Comparison of ENCODE assay signal across 8 cellular contexts in the genomic region with DNA sequence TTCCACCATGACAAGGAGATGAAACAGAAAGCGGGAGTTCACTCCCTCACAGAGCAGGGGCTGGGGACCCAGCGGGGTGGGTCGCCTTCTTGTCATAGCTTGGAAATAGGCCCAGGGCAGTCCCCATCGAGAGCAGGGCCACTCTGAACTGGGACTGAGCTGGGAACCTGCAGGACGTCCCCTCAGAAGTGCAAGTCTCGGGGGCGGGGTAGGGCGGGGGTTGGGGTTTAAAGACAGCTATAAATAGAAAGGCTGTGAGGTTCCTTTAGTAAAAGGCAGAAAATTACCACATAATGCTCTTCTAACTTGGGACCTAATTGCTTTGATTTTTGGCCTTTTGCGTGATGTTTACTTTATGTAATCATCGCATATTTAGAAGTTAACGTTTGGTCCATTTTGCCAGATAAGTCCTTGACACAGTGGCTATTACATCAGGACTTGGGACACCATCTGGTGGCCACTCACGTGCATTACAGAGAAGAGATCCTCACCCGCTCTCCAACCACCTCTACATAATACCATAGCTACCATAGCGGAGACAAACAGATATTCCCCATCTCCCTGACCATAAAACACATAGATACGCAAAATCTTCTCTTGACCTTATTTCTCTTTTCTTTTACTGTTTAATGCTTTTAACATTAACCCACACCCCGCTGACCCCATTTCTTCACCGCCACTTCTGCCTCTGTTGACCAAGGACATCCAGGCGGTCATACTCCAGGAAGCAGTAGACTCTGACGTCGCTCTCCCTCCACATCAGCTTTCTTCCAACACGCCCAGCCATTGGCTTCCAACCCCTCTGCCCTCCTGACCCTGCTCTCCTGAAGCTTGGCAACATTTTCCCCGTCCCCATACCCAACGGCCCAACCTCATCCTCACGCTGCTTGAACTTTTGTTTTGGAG. TPM values are rescaled to one million over a fixed set of nuclear protein-coding genes. Genes with fewer than 3 reads are reported as not detected.
A peak's percentile ranks its signal among the peaks of the same experiment; 100 is the strongest.
DNase-seq lines count a peak whose midpoint lies in the region; ATAC-seq, FAIRE-seq and TF ChIP-seq lines count a peak whose summit lies in the region.

No MANE protein-coding gene starts in this region.

- no peak overlapping the region for H4K91ac ChIP-seq in H1 (replicated peaks; ENCODE audit: insufficient read length, low read length)

- peak overlapping the region; percentile 1; the same call in 1 of the 2 replicates for H2BK12ac ChIP-seq in H1 (ENCODE audit: low read depth, low read length)

- H3K23ac ChIP-seq in H1 (ENCODE audit: insufficient read length), result no peak overlapping the region

- H3K56ac ChIP-seq in H1 (replicated peaks; ENCODE audit: insufficient read length, low read depth, low read length), result no peak overlapping the region

- H3K27me3 ChIP-seq in BLaER1 treated with 17β-estradiol and CSF1 and Interleukin-3, amounts not matched to agents 10 nM and 100 nM, result no peaks in the 10 kb centered on the region
- no peaks in the 10 kb centered on the region; a peak in 1 of 7 replicates for H3K27me3 ChIP-seq in H1 (replicated peaks in 1 of 4; ENCODE audit: control insufficient read depth in 3 of 4, extremely low read depth in 1 of 4, insufficient read depth in 3 of 4, low read length in 3 of 4)
- H3K27me3 ChIP-seq in lower lobe of right lung (ENCODE audit: low read depth), result peaks cover 3% of the 10 kb centered on the region
- peaks cover 0 to 11% (median 0%) of the 10 kb centered on the region in 3 donors for H3K27me3 ChIP-seq in stomach

- peak; percentile 83 to 85 for TF ChIP-seq RAD21 in H1 (IDR thresholded peaks at IDR 0.05 in 1 of 2, conservative IDR thresholded peaks at IDR 0.05 in 1 of 2; ENCODE audit: low read depth in 2 of 2, low read length in 2 of 2)

- peaks cover 33 to 68% (median 53%) of the 10 kb centered on the region in 10 experiments for H3K4me1 ChIP-seq in BLaER1 treated with 17β-estradiol and CSF1 and Interleukin-3, amounts not matched to agents 10 nM and 100 nM
- peaks cover 0 to 11% (median 8%) of the 10 kb centered on the region in 4 experiments; a peak in 4 of 7 replicates for H3K4me1 ChIP-seq in H1 (replicated peaks in 1 of 4; ENCODE audit: control insufficient read depth in 3 of 4, insufficient read depth in 4 of 4, low read length in 3 of 4)
- H3K4me1 ChIP-seq in lower lobe of right lung, result peaks cover 24% of the 10 kb centered on the region
- peaks cover 0 to 11% (median 7%) of the 10 kb centered on the region in 4 donors for H3K4me1 ChIP-seq in stomach

- no peak overlapping the region for H3K4ac ChIP-seq in H1 (replicated peaks; ENCODE audit: insufficient read length, low read depth, low read length)

- TF ChIP-seq POLR2A in H1 (IDR thresholded peaks at IDR 0.05; ENCODE audit: control extremely low read depth in 1 of 2, low read depth in 2 of 2, low read length in 2 of 2) (no peak), stomach (IDR thresholded peaks at IDR 0.05) (no peak)

- H2AFZ ChIP-seq in H1 (ENCODE audit: low read length), result peak overlapping the region; percentile 54

- ATAC-seq in lower lobe of right lung, result peak; percentile 81

- H3K4me3 ChIP-seq in BLaER1 treated with 17β-estradiol and CSF1 and Interleukin-3, amounts not matched to agents 10 nM and 100 nM, result no peak overlapping the region
- peak overlapping the region in 2 of 4 experiments; percentile 21 to 54; a peak in 3 of 8 replicates for H3K4me3 ChIP-seq in H1 (ENCODE audit: extremely low read depth in 1 of 4, insufficient read depth in 2 of 4, low read depth in 3 of 4, low read length in 4 of 4)
- no peak overlapping the region for H3K4me3 ChIP-seq in lower lobe of right lung
- H3K4me3 ChIP-seq in stomach, result no peak overlapping the region

- CTCF ChIA-PET in H1 (lab: Charles Lee; ENCODE audit: partially characterized antibody), result interaction anchor here (0.6 to 10.4 kb wide), 55 partner anchors 9 to 697 kb away, joined by 3 to 107 read pairs (median 4); a partner anchor contains a TSS

- TF ChIP-seq CTCF in GM20000 (IDR thresholded peaks at IDR 0.05; ENCODE audit: extremely low read depth, missing control alignments) (peak; percentile 70), H1 (IDR thresholded peaks at IDR 0.05; ENCODE audit: control extremely low read depth in 1 of 3, insufficient read depth in 1 of 3, low read depth in 1 of 3, low read length in 3 of 3) (peak; percentile 58 to 79 (median 76)), lower lobe of right lung (IDR thresholded peaks at IDR 0.05) (peak; percentile 73), stomach (IDR thresholded peaks at IDR 0.05) (peak in 5 of 7 experiments; percentile 58 to 84 (median 75))

- no peaks in the 10 kb centered on the region for H3K79me2 ChIP-seq in H1 (ENCODE audit: control insufficient read depth in 1 of 2, insufficient read depth in 2 of 2, low read length in 2 of 2)

- DNase-seq in GM20000 (ENCODE audit: low spot score), result peak; percentile 81
- DNase-seq in NCI-H2227 treated with DMSO at 0.1 percent for 48 hours (lab: John Stamatoyannopoulos, UW), result peak; percentile 14
- DNase-seq in activated CD4-positive, alpha-beta T cell treated with anti-CD3 and anti-CD28 coated beads for 48 hours, result peak; percentile 63
- peak in 1 of 2 experiments; percentile 74 for DNase-seq in H1 (ENCODE audit: low read depth in 1 of 2, low spot score in 2 of 2)
- DNase-seq in lower lobe of right lung, result no peak
- DNase-seq in stomach, result peak; percentile 70
- DNase-seq in DMS79 (lab: John Stamatoyannopoulos, UW), result no peak

- peaks cover 0 to 96% (median 59%) of the 10 kb centered on the region in 11 experiments; a peak in 14 of 22 replicates for H3K36me3 ChIP-seq in BLaER1 treated with 17β-estradiol and CSF1 and Interleukin-3, amounts not matched to agents 10 nM and 100 nM
- no peaks in the 10 kb centered on the region for H3K36me3 ChIP-seq in H1 (ENCODE audit: control insufficient read depth in 2 of 4, insufficient read depth in 4 of 4, low read length in 3 of 4)
- peaks cover 8% of the 10 kb centered on the region for H3K36me3 ChIP-seq in lower lobe of right lung
- peaks cover 0 to 11% (median under 1%) of the 10 kb centered on the region in 4 donors for H3K36me3 ChIP-seq in stomach

- H3K27ac ChIP-seq in BLaER1 treated with 17β-estradiol and CSF1 and Interleukin-3, amounts not matched to agents 10 nM and 100 nM, result peak overlapping the region in 3 of 11 experiments; percentile 13 to 53 (median 34); a peak in 1 of 22 replicates
- H3K27ac ChIP-seq in H1 (ENCODE audit: low read depth, low read length), result no peak overlapping the region
- H3K27ac ChIP-seq in lower lobe of right lung, result no peak overlapping the region
- no peak overlapping the region for H3K27ac ChIP-seq in stomach

- H3K18ac ChIP-seq in H1 (ENCODE audit: extremely low read depth, low read length), result no peak overlapping the region; the same call in 1 of the 2 replicates

- H3K14ac ChIP-seq in H1 (ENCODE audit: insufficient read length), result no peak overlapping the region

- H2BK120ac ChIP-seq in H1 (replicated peaks; ENCODE audit: low read depth, low read length), result no peak overlapping the region

- H3K79me1 ChIP-seq in H1 (ENCODE audit: low read depth, low read length), result no peaks in the 10 kb centered on the region

- FAIRE-seq in H1 (lab: Jason Lieb, UNC), result peak; percentile 94

- TF ChIP-seq EP300 in H1 (IDR thresholded peaks at IDR 0.05; ENCODE audit: borderline replicate concordance in 1 of 2, low read depth in 2 of 2, low read length in 2 of 2) (no peak), stomach (IDR thresholded peaks at IDR 0.05) (no peak)

- H4K5ac ChIP-seq in H1 (ENCODE audit: insufficient read length, low read depth, low read length), result no peak overlapping the region

- H4K8ac ChIP-seq in H1 (ENCODE audit: extremely low read depth, insufficient read depth, low read length), result no peak overlapping the region

- intact Hi-C loops in lower lobe of right lung (cut with DNase I), result no loop called here
- intact Hi-C loops in stomach (cut with DNase I; ENCODE audit: low total_unique reads), result no loop called here

- H3K4me2 ChIP-seq in BLaER1 treated with 17β-estradiol and CSF1 and Interleukin-3, amounts not matched to agents 10 nM and 100 nM, result peak overlapping the region in 6 of 11 experiments; percentile 12 to 42 (median 24); a peak in 10 of 22 replicates
- H3K4me2 ChIP-seq in H1 (ENCODE audit: insufficient read depth in 1 of 2, low read depth in 2 of 2, low read length in 2 of 2), result peak overlapping the region; percentile 70 to 71

- peaks cover 0 to 74% (median 10%) of the 10 kb centered on the region in 11 experiments; a peak in 10 of 22 replicates for H4K20me1 ChIP-seq in BLaER1 treated with 17β-estradiol and CSF1 and Interleukin-3, amounts not matched to agents 10 nM and 100 nM
- no peaks in the 10 kb centered on the region for H4K20me1 ChIP-seq in H1 (replicated peaks in 1 of 2; ENCODE audit: control insufficient read depth in 1 of 2, insufficient read depth in 2 of 2, low read length in 2 of 2)

- no peaks in the 10 kb centered on the region for H3K9me3 ChIP-seq in BLaER1 treated with 17β-estradiol and CSF1 and Interleukin-3, amounts not matched to agents 10 nM and 100 nM (replicated peaks in 1 of 11)
- H3K9me3 ChIP-seq in H1 (ENCODE audit: insufficient read depth in 2 of 2, low read depth in 1 of 2, low read length in 1 of 2) (no peaks in the 10 kb centered on the region), lower lobe of right lung (no peaks in the 10 kb centered on the region), stomach (no peaks in the 10 kb centered on the region)

- H3K23me2 ChIP-seq in H1 (ENCODE audit: low read depth, low read length), result peaks cover 3% of the 10 kb centered on the region; the same call in 1 of the 2 replicates

- no peak overlapping the region for H2BK20ac ChIP-seq in H1 (ENCODE audit: low read length)

- H2BK5ac ChIP-seq in H1 (ENCODE audit: low read depth, low read length), result no peak overlapping the region; the same call in 1 of the 2 replicates

- POLR2A ChIA-PET in H1 (lab: Charles Lee; ENCODE audit: partially characterized antibody), result interaction anchor here (1.0 to 1.4 kb wide), 4 partner anchors 13 to 98 kb away, joined by 3 read pairs; no protein-coding TSS in a partner anchor

- WGBS in H1 (ENCODE audit: extremely low coverage in 1 of 2, insufficient coverage in 1 of 2, insufficient read length in 1 of 2, insufficient replicate concordance in 2 of 2, low coverage in 1 of 2, low lambda C conversion rate in 2 of 2, missing lambda C conversion rate in 1 of 2), 2 experiments, result 40% methylated on average over 21 of the region's 24 CpGs; no CpG with 5 or more reads in 1 of the 2 experiments
- 41 to 46% (median 42%) methylated on average over 24 of the region's 24 CpGs for WGBS in stomach, 5 donors

- peak overlapping the region; percentile 72; the same call in 1 of the 2 replicates for H2BK15ac ChIP-seq in H1 (ENCODE audit: low read length)

- no peak overlapping the region for H2AK5ac ChIP-seq in H1 (ENCODE audit: low read depth, low read length)

- 0 out of 22 replicates have a peak overlapping the region, but pooled peaks of 2 of the 11 experiments have one; percentile 18 to 39 for H3K9ac ChIP-seq in BLaER1 treated with 17β-estradiol and CSF1 and Interleukin-3, amounts not matched to agents 10 nM and 100 nM
- no peak overlapping the region for H3K9ac ChIP-seq in H1 (replicated peaks in 1 of 4; ENCODE audit: extremely low read depth in 1 of 4, low read depth in 3 of 4, low read length in 3 of 4)

RNA-seq across cellular contexts. Expression of a gene that starts 27.5 kb away (rescaled TPM):
- total RNA-seq in H1 (2021; fragmentation: NEBNext Ultra II Directional; extraction: Animal tissue kit (Norgen Biotek cat#: 25700)), result 0.23 and 0.24 TPM in 2 replicates
- polyA plus RNA-seq in H1 (2011; rRNA removed) (0.72 and 1.2 TPM in 2 replicates), stomach (1 to 10 TPM in 1 of 3 donors, under 1 TPM in 2; 0.35 to 1.2 (median 0.50) TPM)
- polyA plus RNA-seq in H1 (2011; cell fraction: cytosol; rRNA removed), result 0.80 TPM
- polyA plus RNA-seq in H1 (2011; cell fraction: nucleus; rRNA removed), result 0.93 TPM
- 0.29 to 1.2 TPM (median 0.74 TPM) in 4 replicates for polyA plus RNA-seq in H1 (2012, experiment 1 of 2)
- polyA plus RNA-seq in H1 (2012, experiment 2 of 2), result 0.31 TPM
- polyA plus RNA-seq in H1 (2013, experiment 1 of 2), result 0.04 TPM
- polyA plus RNA-seq in H1 (2013, experiment 2 of 2), result 0.04 TPM
- polyA minus RNA-seq in H1 (2011; rRNA and poly(A)+ RNA removed), result 0.73 and 1.6 TPM in 2 replicates
- polyA minus RNA-seq in H1 (2011; cell fraction: cytosol; rRNA and poly(A)+ RNA removed), result not detected
- polyA minus RNA-seq in H1 (2011; cell fraction: nucleus; rRNA and poly(A)+ RNA removed), result 1.00 TPM
- total RNA-seq in lower lobe of right lung (2.5 TPM), stomach (1 to 10 TPM in 1 of 5 donors, under 1 TPM in 3, not detected in 1; under 0.01 to 4.3 (median 0.33) TPM)

Comparison
In these comparisons a context has a peak if more than half of its experiments do, and no peak if none do; other contexts are left out.
1. DNase-seq: peak in GM20000 (single experiment), NCI-H2227 treated with DMSO at 0.1 percent for 48 hours (single experiment), activated CD4-positive, alpha-beta T cell treated with anti-CD3 and anti-CD28 coated beads for 48 hours (single experiment) and stomach (single experiment); none in lower lobe of right lung (single experiment) and DMS79 (single experiment).
2. Peak in every context shown above with its lines, with median percentiles within 50 percentile points of each other: CTCF ChIP-seq.